Comparison of ENCODE assay signal across 9 cellular contexts in the genomic region with DNA sequence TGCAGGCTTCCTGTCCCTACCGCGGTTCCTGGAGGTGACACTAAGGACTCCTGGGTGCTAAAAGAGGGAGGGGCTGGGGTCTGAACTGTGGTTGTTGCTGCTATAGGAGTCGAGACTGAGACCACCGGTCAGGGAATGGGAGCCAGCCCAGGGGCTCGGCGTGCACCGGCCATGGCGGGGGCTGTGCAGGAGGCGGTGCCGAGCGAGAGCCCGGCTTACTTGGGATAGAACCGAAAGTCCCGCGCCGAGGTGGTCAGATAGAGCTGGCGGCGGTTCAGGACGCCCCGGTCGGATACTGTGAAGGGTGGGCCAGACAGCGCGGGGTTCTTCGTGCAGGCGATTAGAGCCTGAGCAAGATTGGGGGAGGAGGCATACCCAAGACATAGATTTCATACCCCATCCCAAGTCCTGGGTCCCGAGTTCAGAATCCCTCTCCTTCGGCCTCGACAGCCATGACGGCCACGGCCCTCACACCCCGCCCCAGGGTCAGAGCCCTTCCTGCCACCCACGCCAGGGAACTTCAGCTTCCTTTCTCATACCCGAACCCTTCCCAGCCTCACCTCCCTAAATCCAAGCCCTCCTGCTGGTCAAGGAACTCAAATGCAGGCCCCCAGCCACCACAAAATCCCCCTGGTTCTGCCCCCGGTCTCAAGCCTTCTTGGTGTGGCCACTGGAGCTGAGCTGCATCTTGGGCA. TPM values are rescaled to one million over a fixed set of nuclear protein-coding genes. Genes with fewer than 3 reads are reported as not detected.
DNase-seq lines count a peak whose midpoint lies in the region; ATAC-seq, FAIRE-seq and TF ChIP-seq lines count a peak whose summit lies in the region.
"Not testable (repeated sequence)": the region's sequence is repeated elsewhere in the genome, so short reads cannot be mapped to it uniquely, and the experiment has no call there.
"Had no signal": no experiment of that assay in that cellular context is flagged by ENCODE, and none has a peak within 500 bp of the region (broad histone marks: within the 10 kb centered on the region; RNA-seq: fewer than 3 reads in every experiment).

No MANE protein-coding gene starts in this region.

- H3K27ac Mint-ChIP-seq in activated CD8-positive, alpha-beta T cell treated with anti-CD3 and anti-CD28 coated beads, Interleukin-2, amount 10 ng/mL, durations not matched to agents 7 days and 5 days: not testable (repeated sequence)

- peak overlapping the region; percentile 52 for H3K4me3 Mint-ChIP-seq in activated CD8-positive, alpha-beta T cell treated with anti-CD3 and anti-CD28 coated beads, Interleukin-2, amount 10 ng/mL, durations not matched to agents 7 days and 5 days

- DNase-seq in activated CD8-positive, alpha-beta T cell treated with anti-CD3 and anti-CD28 coated beads, Interleukin-2, amount 10 ng/mL, durations not matched to agents 7 days and 5 days; bronchial epithelial cell (ENCODE audit: low read depth); fibroblast of the aortic adventitia (ENCODE audit: low read depth); HepG2 (ENCODE audit: low spot score); suprapubic skin (ENCODE audit: low spot score in 2 of 2): not testable (repeated sequence)
- DNase-seq in osteoblast (ENCODE audit: insufficient read length, low spot score, missing footprints): peak; percentile 53

- FAIRE-seq in bronchial epithelial cell (lab: Jason Lieb, UNC); HepG2 (lab: Jason Lieb, UNC): not testable (repeated sequence)

- peaks cover 19 to 33% (median 27%) of the 10 kb centered on the region in 10 experiments for H3K4me1 ChIP-seq in BLaER1 treated with 17β-estradiol and CSF1 and Interleukin-3, amounts not matched to agents 10 nM and 100 nM
- H3K4me1 ChIP-seq in KMS-11 (ENCODE audit: low read depth, poor library complexity, severe bottlenecking): not testable (repeated sequence)
- H3K4me1 ChIP-seq in HepG2 (ENCODE audit: insufficient read depth, low read length) (peaks cover 17% of the 10 kb centered on the region), osteoblast (ENCODE audit: insufficient read depth, low read length) (peaks cover 10% of the 10 kb centered on the region), suprapubic skin (peaks cover 29% of the 10 kb centered on the region)

- not testable (repeated sequence) for H3K27ac ChIP-seq in BLaER1 treated with 17β-estradiol and CSF1 and Interleukin-3, amounts not matched to agents 10 nM and 100 nM; KMS-11; HepG2 (ENCODE audit: extremely low read length, insufficient read depth, low read length); osteoblast (ENCODE audit: low read depth, low read length); suprapubic skin

- POLR2A ChIA-PET in activated CD8-positive, alpha-beta T cell treated with anti-CD3 and anti-CD28 coated beads, Interleukin-2, amount 10 ng/mL, durations not matched to agents 7 days and 5 days (lab: Charles Lee): not testable (repeated sequence)
- POLR2A ChIA-PET in HepG2 (lab: Yijun Ruan, JAX): interaction anchor here (1.1 kb wide), 1 partner anchor 8 kb away, joined by 3 read pairs; the partner anchor contains the start of gene NTF4

- H3K27me3 Mint-ChIP-seq in activated CD8-positive, alpha-beta T cell treated with anti-CD3 and anti-CD28 coated beads, Interleukin-2, amount 10 ng/mL, durations not matched to agents 7 days and 5 days (ENCODE audit: low read depth): peaks cover 45% of the 10 kb centered on the region

- peak overlapping the region; percentile 63 to 88 (median 82) for H3K4me2 ChIP-seq in BLaER1 treated with 17β-estradiol and CSF1 and Interleukin-3, amounts not matched to agents 10 nM and 100 nM
- peak overlapping the region; percentile 98; the same call in 1 of the 2 replicates for H3K4me2 ChIP-seq in KMS-11
- H3K4me2 ChIP-seq in HepG2 (ENCODE audit: low read depth, low read length): peak overlapping the region; percentile 93
- H3K4me2 ChIP-seq in osteoblast (ENCODE audit: insufficient read depth, low read length): peak overlapping the region; percentile 86

- not testable (repeated sequence) for H3K9me3 ChIP-seq in BLaER1 treated with 17β-estradiol and CSF1 and Interleukin-3, amounts not matched to agents 10 nM and 100 nM (replicated peaks in 1 of 11); HepG2 (ENCODE audit: low read length); osteoblast (ENCODE audit: low read depth, low read length); suprapubic skin

- TF ChIP-seq POLR2A in HepG2 (IDR thresholded peaks at IDR 0.05; ENCODE audit: insufficient read depth in 1 of 2, low read depth in 2 of 2, low read length in 2 of 2); suprapubic skin (IDR thresholded peaks at IDR 0.05): not testable (repeated sequence)

- intact Hi-C loops in HepG2 (cut with micrococcal nuclease; ENCODE audit: unreplicated experiment): not testable (repeated sequence)

- not testable (repeated sequence) for BruUV-seq in HepG2 (replicated peaks; lab: Mats Ljungman, UMichigan)

- H3K4me1 Mint-ChIP-seq in activated CD8-positive, alpha-beta T cell treated with anti-CD3 and anti-CD28 coated beads, Interleukin-2, amount 10 ng/mL, durations not matched to agents 7 days and 5 days (ENCODE audit: low read depth): peaks cover 28% of the 10 kb centered on the region

- in situ Hi-C loops in HepG2 (cut with HindIII; ENCODE audit: extremely low pct_ligation_motif_present, low pct_unique_long_range_greater_than_20kb): not testable (repeated sequence)

- peak overlapping the region in 9 of 10 experiments; percentile 33 to 63 (median 51); a peak in 16 of 20 replicates for H3K4me3 ChIP-seq in BLaER1 treated with 17β-estradiol and CSF1 and Interleukin-3, amounts not matched to agents 10 nM and 100 nM
- not testable (repeated sequence) for H3K4me3 ChIP-seq in KMS-11 (IDR thresholded peaks at IDR 0.05; ENCODE audit: insufficient read depth, low read depth, low read length)
- H3K4me3 ChIP-seq in bronchial epithelial cell (ENCODE audit: low read depth, low read length): peak overlapping the region; percentile 57
- H3K4me3 ChIP-seq in fibroblast of the aortic adventitia (ENCODE audit: low read depth, low read length): peak overlapping the region; percentile 66
- H3K4me3 ChIP-seq in HepG2 (replicated peaks in 1 of 3; ENCODE audit: insufficient read depth in 1 of 3, low read depth in 2 of 3, low read length in 3 of 3): peak overlapping the region; percentile 54 to 71 (median 63); a peak in 5 of 6 replicates
- peak overlapping the region; percentile 81 for H3K4me3 ChIP-seq in osteoblast (ENCODE audit: insufficient read depth, low read length)
- H3K4me3 ChIP-seq in suprapubic skin: peak overlapping the region; percentile 66

- TF ChIP-seq RAD21 in HepG2 (CRISPR knock-in tag; IDR thresholded peaks at IDR 0.05): not testable (repeated sequence)

- not testable (repeated sequence) for TF ChIP-seq EP300 in HepG2 (IDR thresholded peaks at IDR 0.05; ENCODE audit: low read depth in 2 of 2, low read length in 2 of 2); HepG2 (CRISPR knock-in tag; IDR thresholded peaks at IDR 0.05; ENCODE audit: borderline replicate concordance); suprapubic skin (IDR thresholded peaks at IDR 0.05)

- H2AFZ ChIP-seq in KMS-11 (ENCODE audit: low read depth): not testable (repeated sequence)
- H2AFZ ChIP-seq in HepG2 (ENCODE audit: low read length): peak overlapping the region; percentile 72
- H2AFZ ChIP-seq in osteoblast (ENCODE audit: low read length): peak overlapping the region; percentile 81

- WGBS in HepG2 (ENCODE audit: low lambda C conversion rate): 18% methylated on average over 6 of the region's 34 CpGs
- 12% methylated on average over 26 of the region's 34 CpGs for WGBS in suprapubic skin

- not testable (repeated sequence) for TF ChIP-seq CTCF in KMS-11 (conservative IDR thresholded peaks at IDR 0.05; ENCODE audit: low read depth, low read length); bronchial epithelial cell (IDR thresholded peaks at IDR 0.05; ENCODE audit: insufficient read depth, low read length, severe bottlenecking); fibroblast of the aortic adventitia (IDR thresholded peaks at IDR 0.05; ENCODE audit: insufficient read depth, low read length); HepG2 (CRISPR knock-in tag; IDR thresholded peaks at IDR 0.05); osteoblast (IDR thresholded peaks at IDR 0.05; ENCODE audit: extremely low read depth, low read depth, low read length); suprapubic skin (IDR thresholded peaks at IDR 0.05)

- not testable (repeated sequence) for H3K79me2 ChIP-seq in KMS-11 (ENCODE audit: insufficient read depth, low read depth); HepG2 (ENCODE audit: insufficient read depth, low read length)
- H3K79me2 ChIP-seq in osteoblast (ENCODE audit: insufficient read depth, low read length): peaks cover 14% of the 10 kb centered on the region

- peak overlapping the region in 1 of 11 experiments; percentile 44; a peak in 1 of 22 replicates for H3K9ac ChIP-seq in BLaER1 treated with 17β-estradiol and CSF1 and Interleukin-3, amounts not matched to agents 10 nM and 100 nM
- not testable (repeated sequence) for H3K9ac ChIP-seq in KMS-11; HepG2 (ENCODE audit: insufficient read depth, low read depth, low read length)

- H3K36me3 ChIP-seq in BLaER1 treated with 17β-estradiol and CSF1 and Interleukin-3, amounts not matched to agents 10 nM and 100 nM; KMS-11 (ENCODE audit: insufficient read depth); bronchial epithelial cell (ENCODE audit: control insufficient read depth, insufficient read depth, low read length); HepG2 (replicated peaks in 1 of 2; ENCODE audit: control insufficient read depth in 1 of 2, insufficient read depth in 2 of 2, low read length in 2 of 2); osteoblast (ENCODE audit: insufficient read depth, low read length); suprapubic skin: not testable (repeated sequence)

- H4K20me1 ChIP-seq in BLaER1 treated with 17β-estradiol and CSF1 and Interleukin-3, amounts not matched to agents 10 nM and 100 nM: peaks cover 0 to 32% (median 0%) of the 10 kb centered on the region in 11 experiments; a peak in 6 of 22 replicates
- H4K20me1 ChIP-seq in KMS-11 (ENCODE audit: insufficient read depth); HepG2 (ENCODE audit: insufficient read depth, low read length); osteoblast (ENCODE audit: insufficient read depth, low read length): not testable (repeated sequence)

- not testable (repeated sequence) for H3K36me3 Mint-ChIP-seq in activated CD8-positive, alpha-beta T cell treated with anti-CD3 and anti-CD28 coated beads, Interleukin-2, amount 10 ng/mL, durations not matched to agents 7 days and 5 days (ENCODE audit: low read depth)

- peaks cover 69 to 74% (median 72%) of the 10 kb centered on the region in 11 experiments for H3K27me3 ChIP-seq in BLaER1 treated with 17β-estradiol and CSF1 and Interleukin-3, amounts not matched to agents 10 nM and 100 nM
- H3K27me3 ChIP-seq in KMS-11 (ENCODE audit: insufficient read depth, low read depth) (peaks cover 84% of the 10 kb centered on the region), HepG2 (ENCODE audit: control insufficient read depth in 1 of 2, insufficient read depth in 2 of 2, low read length in 2 of 2) (peaks cover 11 to 48% of the 10 kb centered on the region in 2 experiments; a peak in 4 of 5 replicates), suprapubic skin (peaks cover 19% of the 10 kb centered on the region)
- not testable (repeated sequence) for H3K27me3 ChIP-seq in bronchial epithelial cell (ENCODE audit: control insufficient read depth, insufficient read depth, low read length); osteoblast (ENCODE audit: insufficient read depth, low read length)

- H3K9me3 Mint-ChIP-seq in activated CD8-positive, alpha-beta T cell treated with anti-CD3 and anti-CD28 coated beads, Interleukin-2, amount 10 ng/mL, durations not matched to agents 7 days and 5 days (ENCODE audit: insufficient read depth): not testable (repeated sequence)

- not testable (repeated sequence) for ATAC-seq in activated CD8-positive, alpha-beta T cell treated with anti-CD3 and anti-CD28 coated beads, Interleukin-2, amount 10 ng/mL, durations not matched to agents 7 days and 5 days
- ATAC-seq in HepG2: peak; percentile 44

- CTCF ChIA-PET in activated CD8-positive, alpha-beta T cell treated with anti-CD3 and anti-CD28 coated beads, Interleukin-2, amount 10 ng/mL, durations not matched to agents 7 days and 5 days (lab: Charles Lee): interaction anchor here (0.9 to 2.4 kb wide), 11 partner anchors 18 to 661 kb away, joined by 3 to 8 read pairs (median 4); partner anchors contain the start of genes GYS1, LIN7B and RUVBL2
- CTCF ChIA-PET in HepG2 (lab: Yijun Ruan, JAX; ENCODE audit: low intra/inter-chr PET ratio, low total read pairs): not testable (repeated sequence)

RNA-seq across cellular contexts. Expression of gene CGB7, which starts 0.5 kb away (rescaled TPM):
- not detected for total RNA-seq in activated CD8-positive, alpha-beta T cell treated with anti-CD3 and anti-CD28 coated beads, Interleukin-2, amount 10 ng/mL, durations not matched to agents 7 days and 5 days
- total RNA-seq in bronchial epithelial cell (1.1 and 1.2 TPM in 2 replicates), fibroblast of the aortic adventitia (ENCODE audit: low replicate concordance) (0.09 TPM in 1 of 2 replicates, not detected in the other), HepG2 (2016; rRNA removed; fragmentation: Illumina TruSeq; extraction: Trizol) (not detected in 2 replicates), osteoblast (under 0.01 and 0.29 TPM in 2 replicates), suprapubic skin (10 to 100 TPM in 1 of 4 donors, 1 to 10 TPM in 3; 2.9 to 27.4 (median 4.3) TPM)
- total RNA-seq in HepG2 (2016; cell fraction: cytosol; rRNA removed; fragmentation: Illumina TruSeq; extraction: Trizol; ENCODE audit: low read depth): not detected in 2 replicates
- total RNA-seq in HepG2 (2016; cell fraction: insoluble cytoplasmic fraction; rRNA removed; fragmentation: Illumina TruSeq; extraction: Trizol): not detected in 2 replicates
- not detected in 2 replicates for total RNA-seq in HepG2 (2016; cell fraction: membrane; rRNA removed; fragmentation: Illumina TruSeq; extraction: Trizol)
- total RNA-seq in HepG2 (2016; cell fraction: nucleus; rRNA removed; fragmentation: Illumina TruSeq; extraction: Trizol): not detected in 2 replicates
- 0.07 and 0.08 TPM in 2 replicates for polyA plus RNA-seq in HepG2 (2011; rRNA removed)
- not detected in 2 replicates for polyA plus RNA-seq in HepG2 (2011; cell fraction: cytosol; rRNA removed)
- 0.23 and 0.31 TPM in 2 replicates for polyA plus RNA-seq in HepG2 (2011; cell fraction: nucleus; rRNA removed)
- polyA plus RNA-seq in HepG2 (2012): not detected in 2 replicates
- polyA plus RNA-seq in HepG2 (2016; cell fraction: cytosol; fragmentation: Illumina TruSeq; extraction: Trizol; ENCODE audit: low read depth): not detected in 2 replicates
- polyA plus RNA-seq in HepG2 (2016; cell fraction: insoluble cytoplasmic fraction; fragmentation: Illumina TruSeq; extraction: Trizol; ENCODE audit: low read depth): not detected in 2 replicates
- polyA plus RNA-seq in HepG2 (2016; cell fraction: membrane; fragmentation: Illumina TruSeq; extraction: Trizol; ENCODE audit: low read depth): not detected in 2 replicates
- not detected in 2 replicates for polyA plus RNA-seq in HepG2 (2016; cell fraction: nucleus; fragmentation: Illumina TruSeq; extraction: Trizol; ENCODE audit: insufficient read depth, low read depth)
- not detected in 2 replicates for polyA minus RNA-seq in HepG2 (2011; rRNA and poly(A)+ RNA removed; ENCODE audit: low replicate concordance)
- polyA minus RNA-seq in HepG2 (2011; cell fraction: cytosol; rRNA and poly(A)+ RNA removed): not detected in 2 replicates
- not detected in 2 replicates for polyA minus RNA-seq in HepG2 (2011; cell fraction: nucleus; rRNA and poly(A)+ RNA removed)
- total RNA-seq: temporal lobe had no signal

RNA-seq across cellular contexts. Expression of gene NTF4, which starts 7.6 kb away (rescaled TPM):
- total RNA-seq in activated CD8-positive, alpha-beta T cell treated with anti-CD3 and anti-CD28 coated beads, Interleukin-2, amount 10 ng/mL, durations not matched to agents 7 days and 5 days: not detected
- total RNA-seq in bronchial epithelial cell: 3.2 and 9.9 TPM in 2 replicates
- total RNA-seq in fibroblast of the aortic adventitia (ENCODE audit: low replicate concordance): not detected in 2 replicates
- not detected in 2 replicates for total RNA-seq in HepG2 (2016; rRNA removed; fragmentation: Illumina TruSeq; extraction: Trizol)
- not detected in 2 replicates for total RNA-seq in HepG2 (2016; cell fraction: cytosol; rRNA removed; fragmentation: Illumina TruSeq; extraction: Trizol; ENCODE audit: low read depth)
- total RNA-seq in HepG2 (2016; cell fraction: insoluble cytoplasmic fraction; rRNA removed; fragmentation: Illumina TruSeq; extraction: Trizol): not detected in 2 replicates
- total RNA-seq in HepG2 (2016; cell fraction: membrane; rRNA removed; fragmentation: Illumina TruSeq; extraction: Trizol): not detected in 2 replicates
- not detected in 2 replicates for total RNA-seq in HepG2 (2016; cell fraction: nucleus; rRNA removed; fragmentation: Illumina TruSeq; extraction: Trizol)
- not detected in 2 replicates for polyA plus RNA-seq in HepG2 (2011; rRNA removed)
- polyA plus RNA-seq in HepG2 (2011; cell fraction: cytosol; rRNA removed): not detected in 2 replicates
- not detected in 2 replicates for polyA plus RNA-seq in HepG2 (2011; cell fraction: nucleus; rRNA removed)
- not detected in 2 replicates for polyA plus RNA-seq in HepG2 (2012)
- polyA plus RNA-seq in HepG2 (2016; cell fraction: cytosol; fragmentation: Illumina TruSeq; extraction: Trizol; ENCODE audit: low read depth): not detected in 2 replicates
- polyA plus RNA-seq in HepG2 (2016; cell fraction: insoluble cytoplasmic fraction; fragmentation: Illumina TruSeq; extraction: Trizol; ENCODE audit: low read depth): not detected in 2 replicates
- polyA plus RNA-seq in HepG2 (2016; cell fraction: membrane; fragmentation: Illumina TruSeq; extraction: Trizol; ENCODE audit: low read depth): not detected in 2 replicates
- polyA plus RNA-seq in HepG2 (2016; cell fraction: nucleus; fragmentation: Illumina TruSeq; extraction: Trizol; ENCODE audit: insufficient read depth, low read depth): not detected in 2 replicates
- not detected in 2 replicates for polyA minus RNA-seq in HepG2 (2011; rRNA and poly(A)+ RNA removed; ENCODE audit: low replicate concordance)
- not detected in 2 replicates for polyA minus RNA-seq in HepG2 (2011; cell fraction: cytosol; rRNA and poly(A)+ RNA removed)
- polyA minus RNA-seq in HepG2 (2011; cell fraction: nucleus; rRNA and poly(A)+ RNA removed): not detected in 2 replicates
- not detected in 2 replicates for total RNA-seq in osteoblast
- 10 to 100 TPM in 2 of 4 donors, 1 to 10 TPM in 2; 7.8 to 22.5 (median 13.1) TPM for total RNA-seq in suprapubic skin
- total RNA-seq: temporal lobe had no signal

RNA-seq across cellular contexts. Expression of gene CGB8, which starts 8.1 kb away (rescaled TPM):
- not detected for total RNA-seq in activated CD8-positive, alpha-beta T cell treated with anti-CD3 and anti-CD28 coated beads, Interleukin-2, amount 10 ng/mL, durations not matched to agents 7 days and 5 days
- total RNA-seq in bronchial epithelial cell: 0.26 TPM in 1 of 2 replicates, not detected in the other
- total RNA-seq in fibroblast of the aortic adventitia (ENCODE audit: low replicate concordance): not detected in 2 replicates
- not detected in 2 replicates for total RNA-seq in HepG2 (2016; rRNA removed; fragmentation: Illumina TruSeq; extraction: Trizol)
- not detected in 2 replicates for total RNA-seq in HepG2 (2016; cell fraction: cytosol; rRNA removed; fragmentation: Illumina TruSeq; extraction: Trizol; ENCODE audit: low read depth)
- not detected in 2 replicates for total RNA-seq in HepG2 (2016; cell fraction: insoluble cytoplasmic fraction; rRNA removed; fragmentation: Illumina TruSeq; extraction: Trizol)
- total RNA-seq in HepG2 (2016; cell fraction: membrane; rRNA removed; fragmentation: Illumina TruSeq; extraction: Trizol): not detected in 2 replicates
- total RNA-seq in HepG2 (2016; cell fraction: nucleus; rRNA removed; fragmentation: Illumina TruSeq; extraction: Trizol): not detected in 2 replicates
- polyA plus RNA-seq in HepG2 (2011; rRNA removed): not detected in 2 replicates
- not detected in 2 replicates for polyA plus RNA-seq in HepG2 (2011; cell fraction: cytosol; rRNA removed)
- polyA plus RNA-seq in HepG2 (2011; cell fraction: nucleus; rRNA removed): not detected in 2 replicates
- polyA plus RNA-seq in HepG2 (2012): not detected in 2 replicates
- not detected in 2 replicates for polyA plus RNA-seq in HepG2 (2016; cell fraction: cytosol; fragmentation: Illumina TruSeq; extraction: Trizol; ENCODE audit: low read depth)
- polyA plus RNA-seq in HepG2 (2016; cell fraction: insoluble cytoplasmic fraction; fragmentation: Illumina TruSeq; extraction: Trizol; ENCODE audit: low read depth): not detected in 2 replicates
- polyA plus RNA-seq in HepG2 (2016; cell fraction: membrane; fragmentation: Illumina TruSeq; extraction: Trizol; ENCODE audit: low read depth): not detected in 2 replicates
- polyA plus RNA-seq in HepG2 (2016; cell fraction: nucleus; fragmentation: Illumina TruSeq; extraction: Trizol; ENCODE audit: insufficient read depth, low read depth): not detected in 2 replicates
- polyA minus RNA-seq in HepG2 (2011; rRNA and poly(A)+ RNA removed; ENCODE audit: low replicate concordance): not detected in 2 replicates
- polyA minus RNA-seq in HepG2 (2011; cell fraction: cytosol; rRNA and poly(A)+ RNA removed): not detected in 2 replicates
- polyA minus RNA-seq in HepG2 (2011; cell fraction: nucleus; rRNA and poly(A)+ RNA removed): not detected in 2 replicates
- 0.29 TPM in 1 of 2 replicates, not detected in the other for total RNA-seq in osteoblast
- total RNA-seq in suprapubic skin: not detected
- total RNA-seq: temporal lobe had no signal

RNA-seq across cellular contexts. Expression of gene CGB5, which starts 13.4 kb away (rescaled TPM):
- not detected for total RNA-seq in activated CD8-positive, alpha-beta T cell treated with anti-CD3 and anti-CD28 coated beads, Interleukin-2, amount 10 ng/mL, durations not matched to agents 7 days and 5 days
- 0.26 and 0.64 TPM in 2 replicates for total RNA-seq in bronchial epithelial cell
- not detected in 2 replicates for total RNA-seq in fibroblast of the aortic adventitia (ENCODE audit: low replicate concordance)
- not detected in 2 replicates for total RNA-seq in HepG2 (2016; rRNA removed; fragmentation: Illumina TruSeq; extraction: Trizol)
- total RNA-seq in HepG2 (2016; cell fraction: cytosol; rRNA removed; fragmentation: Illumina TruSeq; extraction: Trizol; ENCODE audit: low read depth): not detected in 2 replicates
- not detected in 2 replicates for total RNA-seq in HepG2 (2016; cell fraction: insoluble cytoplasmic fraction; rRNA removed; fragmentation: Illumina TruSeq; extraction: Trizol)
- not detected in 2 replicates for total RNA-seq in HepG2 (2016; cell fraction: membrane; rRNA removed; fragmentation: Illumina TruSeq; extraction: Trizol)
- total RNA-seq in HepG2 (2016; cell fraction: nucleus; rRNA removed; fragmentation: Illumina TruSeq; extraction: Trizol): not detected in 2 replicates
- not detected in 2 replicates for polyA plus RNA-seq in HepG2 (2011; rRNA removed)
- not detected in 2 replicates for polyA plus RNA-seq in HepG2 (2011; cell fraction: cytosol; rRNA removed)
- polyA plus RNA-seq in HepG2 (2011; cell fraction: nucleus; rRNA removed): not detected in 2 replicates
- not detected in 2 replicates for polyA plus RNA-seq in HepG2 (2012)
- not detected in 2 replicates for polyA plus RNA-seq in HepG2 (2016; cell fraction: cytosol; fragmentation: Illumina TruSeq; extraction: Trizol; ENCODE audit: low read depth)
- not detected in 2 replicates for polyA plus RNA-seq in HepG2 (2016; cell fraction: insoluble cytoplasmic fraction; fragmentation: Illumina TruSeq; extraction: Trizol; ENCODE audit: low read depth)
- polyA plus RNA-seq in HepG2 (2016; cell fraction: membrane; fragmentation: Illumina TruSeq; extraction: Trizol; ENCODE audit: low read depth): not detected in 2 replicates
- polyA plus RNA-seq in HepG2 (2016; cell fraction: nucleus; fragmentation: Illumina TruSeq; extraction: Trizol; ENCODE audit: insufficient read depth, low read depth): not detected in 2 replicates
- polyA minus RNA-seq in HepG2 (2011; rRNA and poly(A)+ RNA removed; ENCODE audit: low replicate concordance): not detected in 2 replicates
- not detected in 2 replicates for polyA minus RNA-seq in HepG2 (2011; cell fraction: cytosol; rRNA and poly(A)+ RNA removed)
- polyA minus RNA-seq in HepG2 (2011; cell fraction: nucleus; rRNA and poly(A)+ RNA removed): not detected in 2 replicates
- not detected in 2 replicates for total RNA-seq in osteoblast
- total RNA-seq in suprapubic skin: 1 to 10 TPM in 1 of 4 donors, not detected in 3; 2.5 TPM
- total RNA-seq: temporal lobe had no signal

RNA-seq across cellular contexts. Expression of gene KCNA7, which starts 15.4 kb away (rescaled TPM):
- not detected for total RNA-seq in activated CD8-positive, alpha-beta T cell treated with anti-CD3 and anti-CD28 coated beads, Interleukin-2, amount 10 ng/mL, durations not matched to agents 7 days and 5 days
- total RNA-seq in bronchial epithelial cell: not detected in 2 replicates
- total RNA-seq in fibroblast of the aortic adventitia (ENCODE audit: low replicate concordance): not detected in 2 replicates
- not detected in 2 replicates for total RNA-seq in HepG2 (2016; rRNA removed; fragmentation: Illumina TruSeq; extraction: Trizol)
- not detected in 2 replicates for total RNA-seq in HepG2 (2016; cell fraction: cytosol; rRNA removed; fragmentation: Illumina TruSeq; extraction: Trizol; ENCODE audit: low read depth)
- total RNA-seq in HepG2 (2016; cell fraction: insoluble cytoplasmic fraction; rRNA removed; fragmentation: Illumina TruSeq; extraction: Trizol): not detected in 2 replicates
- not detected in 2 replicates for total RNA-seq in HepG2 (2016; cell fraction: membrane; rRNA removed; fragmentation: Illumina TruSeq; extraction: Trizol)
- total RNA-seq in HepG2 (2016; cell fraction: nucleus; rRNA removed; fragmentation: Illumina TruSeq; extraction: Trizol): not detected in 2 replicates
- polyA plus RNA-seq in HepG2 (2011; rRNA removed): not detected in 2 replicates
- polyA plus RNA-seq in HepG2 (2011; cell fraction: cytosol; rRNA removed): not detected in 2 replicates
- not detected in 2 replicates for polyA plus RNA-seq in HepG2 (2011; cell fraction: nucleus; rRNA removed)
- polyA plus RNA-seq in HepG2 (2012): not detected in 2 replicates
- polyA plus RNA-seq in HepG2 (2016; cell fraction: cytosol; fragmentation: Illumina TruSeq; extraction: Trizol; ENCODE audit: low read depth): not detected in 2 replicates
- polyA plus RNA-seq in HepG2 (2016; cell fraction: insoluble cytoplasmic fraction; fragmentation: Illumina TruSeq; extraction: Trizol; ENCODE audit: low read depth): not detected in 2 replicates
- polyA plus RNA-seq in HepG2 (2016; cell fraction: membrane; fragmentation: Illumina TruSeq; extraction: Trizol; ENCODE audit: low read depth): not detected in 2 replicates
- not detected in 2 replicates for polyA plus RNA-seq in HepG2 (2016; cell fraction: nucleus; fragmentation: Illumina TruSeq; extraction: Trizol; ENCODE audit: insufficient read depth, low read depth)
- not detected in 2 replicates for polyA minus RNA-seq in HepG2 (2011; rRNA and poly(A)+ RNA removed; ENCODE audit: low replicate concordance)
- not detected in 2 replicates for polyA minus RNA-seq in HepG2 (2011; cell fraction: cytosol; rRNA and poly(A)+ RNA removed)
- not detected in 2 replicates for polyA minus RNA-seq in HepG2 (2011; cell fraction: nucleus; rRNA and poly(A)+ RNA removed)
- not detected in 2 replicates for total RNA-seq in osteoblast
- not detected for total RNA-seq in suprapubic skin
- total RNA-seq: temporal lobe had no signal
